Comparison of ENCODE assay signal across 8 cellular contexts in the genomic region with DNA sequence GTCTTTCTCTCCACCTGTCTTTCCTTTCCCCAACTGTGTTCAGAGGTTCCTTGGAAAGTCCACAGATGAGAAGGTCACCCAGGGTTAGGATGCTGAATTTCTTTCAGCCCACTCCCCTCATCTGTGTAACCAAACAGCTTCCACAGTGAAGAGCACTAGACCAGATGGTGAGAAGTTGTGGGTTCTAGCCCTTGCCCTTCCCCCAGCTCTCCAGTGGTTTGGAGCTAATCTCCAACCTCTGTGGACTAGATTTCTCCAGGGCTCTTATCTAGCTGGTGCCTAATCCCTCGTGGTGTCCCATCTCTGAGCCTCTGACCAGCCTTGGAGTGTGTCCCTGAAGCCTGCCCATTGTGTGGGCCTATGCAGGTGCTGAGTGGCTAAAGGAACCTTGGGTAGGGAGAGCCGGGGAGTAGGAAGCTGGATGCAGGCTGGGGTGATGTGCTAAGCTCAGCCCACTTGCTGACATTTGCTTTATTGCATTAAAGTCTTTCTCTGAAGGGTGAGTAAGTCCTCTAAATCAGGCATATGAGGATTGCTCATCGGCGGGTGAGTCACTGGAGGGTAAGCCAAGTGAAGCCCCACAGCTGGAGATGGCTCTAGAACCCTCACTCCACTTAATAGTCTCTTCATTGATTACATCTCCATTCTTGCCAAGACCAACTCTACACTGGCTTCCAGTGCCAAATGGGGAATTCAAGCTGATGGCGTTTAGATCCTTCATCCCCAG. TPM values are rescaled to one million over a fixed set of nuclear protein-coding genes. Genes with fewer than 3 reads are reported as not detected.
DNase-seq lines count a peak whose midpoint lies in the region; ATAC-seq lines count a peak whose summit lies in the region.

No MANE protein-coding gene starts in this region.

- H3K27ac Mint-ChIP-seq in activated CD8-positive, alpha-beta memory T cell treated with anti-CD3 and anti-CD28 coated beads, Interleukin-2, amount 10 ng/mL, durations not matched to agents 7 days and 5 days: peak overlapping the region; percentile 38

- peak; percentile 41 for ATAC-seq in activated CD8-positive, alpha-beta memory T cell treated with anti-CD3 and anti-CD28 coated beads, Interleukin-2, amount 10 ng/mL, durations not matched to agents 7 days and 5 days

- H3K27me3 Mint-ChIP-seq in activated CD8-positive, alpha-beta memory T cell treated with anti-CD3 and anti-CD28 coated beads, Interleukin-2, amount 10 ng/mL, durations not matched to agents 7 days and 5 days: no peaks in the 10 kb centered on the region

- H3K36me3 Mint-ChIP-seq in activated CD8-positive, alpha-beta memory T cell treated with anti-CD3 and anti-CD28 coated beads, Interleukin-2, amount 10 ng/mL, durations not matched to agents 7 days and 5 days: peaks cover 70% of the 10 kb centered on the region

- no peak overlapping the region for H3K4me3 Mint-ChIP-seq in activated CD8-positive, alpha-beta memory T cell treated with anti-CD3 and anti-CD28 coated beads, Interleukin-2, amount 10 ng/mL, durations not matched to agents 7 days and 5 days

- peaks cover 50% of the 10 kb centered on the region for H3K4me1 Mint-ChIP-seq in activated CD8-positive, alpha-beta memory T cell treated with anti-CD3 and anti-CD28 coated beads, Interleukin-2, amount 10 ng/mL, durations not matched to agents 7 days and 5 days

- DNase-seq in activated effector memory CD4-positive, alpha-beta T cell treated with anti-CD3 and anti-CD28 coated beads, Interleukin-2, amount 50 U/mL, for 16 hours: peak; percentile 82
- DNase-seq in activated effector memory CD4-positive, alpha-beta T cell treated with Interleukin-2 at 50 U/mL for 16 hours: no peak
- no peak for DNase-seq in activated CD8-positive, alpha-beta memory T cell treated with anti-CD3 and anti-CD28 coated beads, Interleukin-2, amount 10 ng/mL, durations not matched to agents 7 days and 5 days
- peak; percentile 87 for DNase-seq in foreskin melanocyte
- DNase-seq in superior temporal gyrus (ENCODE audit: extremely low spot score): peak; percentile 20
- no peak for DNase-seq in epidermal melanocyte (ENCODE audit: insufficient read length, low spot score)
- no peak for DNase-seq in activated gamma-delta T cell (lab: John Stamatoyannopoulos, UW)
- no peak for DNase-seq in NCI-H2081 treated with DMSO at 0.1 percent for 48 hours (lab: John Stamatoyannopoulos, UW)

- no peaks in the 10 kb centered on the region for H3K9me3 Mint-ChIP-seq in activated CD8-positive, alpha-beta memory T cell treated with anti-CD3 and anti-CD28 coated beads, Interleukin-2, amount 10 ng/mL, durations not matched to agents 7 days and 5 days (ENCODE audit: low read depth)

- CTCF ChIA-PET in activated CD8-positive, alpha-beta memory T cell treated with anti-CD3 and anti-CD28 coated beads, Interleukin-2, amount 10 ng/mL, durations not matched to agents 7 days and 5 days (lab: Charles Lee): interaction anchor here (1.0 to 2.7 kb wide), 6 partner anchors 9 to 176 kb away, joined by 3 to 14 read pairs (median 4); a partner anchor contains a TSS

RNA-seq across cellular contexts. Expression of a gene that starts 14.9 kb away (rescaled TPM):
- 100 to 1,000 TPM; 102 to 223 TPM for total RNA-seq in activated CD8-positive, alpha-beta memory T cell treated with anti-CD3 and anti-CD28 coated beads, Interleukin-2, amount 10 ng/mL, durations not matched to agents 7 days and 5 days

RNA-seq across cellular contexts. Expression of a gene that starts 54.9 kb away (rescaled TPM):
- 10 to 100 TPM; 81.3 to 86.8 TPM for total RNA-seq in activated CD8-positive, alpha-beta memory T cell treated with anti-CD3 and anti-CD28 coated beads, Interleukin-2, amount 10 ng/mL, durations not matched to agents 7 days and 5 days

Comparison
In these comparisons a context has a peak if more than half of its experiments do, and no peak if none do; other contexts are left out.
1. DNase-seq: peak in activated effector memory CD4-positive, alpha-beta T cell treated with anti-CD3 and anti-CD28 coated beads, Interleukin-2, amount 50 U/mL, for 16 hours (single experiment), foreskin melanocyte (single experiment) and superior temporal gyrus (single experiment); none in activated effector memory CD4-positive, alpha-beta T cell treated with Interleukin-2 at 50 U/mL for 16 hours (single experiment), activated CD8-positive, alpha-beta memory T cell treated with anti-CD3 and anti-CD28 coated beads, Interleukin-2, amount 10 ng/mL, durations not matched to agents 7 days and 5 days (single experiment), epidermal melanocyte (single experiment), activated gamma-delta T cell (single experiment) and NCI-H2081 treated with DMSO at 0.1 percent for 48 hours (single experiment).